ENCODE assay signal across 13 cellular contexts in genomic region chr5:19104963-19105362, GRCh38.
DNase-seq lines count a peak whose midpoint lies in the region; TF ChIP-seq lines count a peak whose summit lies in the region.
"Had no signal": no experiment of that assay in that cellular context is flagged by ENCODE, and none has a peak within 500 bp of the region (broad histone marks: within the 10 kb centered on the region; RNA-seq: fewer than 3 reads in every experiment).

No MANE protein-coding gene starts in this region.

- H3K27me3 ChIP-seq in A673 (replicated peaks; ENCODE audit: insufficient read depth, low read depth, low read length, poor library complexity): no peaks in the 10 kb centered on the region

- H3K9me3 ChIP-seq in A673 (ENCODE audit: low read depth, low read length, poor library complexity, severe bottlenecking): no peaks in the 10 kb centered on the region
- H3K9me3 ChIP-seq: Caco-2 had no signal

- peak; percentile 4 for DNase-seq in A673 (ENCODE audit: low spot score)
- DNase-seq in HCEC 1CT: peak; percentile 21
- DNase-seq in epithelial cell of esophagus (ENCODE audit: low read depth): peak; percentile 38
- DNase-seq in superior temporal gyrus (ENCODE audit: extremely low spot score): peak; percentile 38
- no peak for DNase-seq in NCI-H1105 (lab: John Stamatoyannopoulos, UW)
- DNase-seq in iPS-NIHi11 (ENCODE audit: low spot score): no peak
- DNase-seq: AML-193; Caco-2; CD4-positive, alpha-beta T cell; DMS79 treated with DMSO at 0.1 percent for 48 hours; GF-D8; H9 had no signal

- TF ChIP-seq CTCF in A673 (conservative IDR thresholded peaks at IDR 0.05; ENCODE audit: low read depth, low read length) (no peak), epithelial cell of esophagus (IDR thresholded peaks at IDR 0.05; ENCODE audit: insufficient read depth, low read depth, low read length, missing control alignments) (no peak)

- no peak overlapping the region for H3K27ac ChIP-seq in A673 (ENCODE audit: low read depth, low read length, poor library complexity, severe bottlenecking)
- H3K27ac ChIP-seq: C4-2B had no signal

- BruUV-seq in A673 (replicated peaks; lab: Mats Ljungman, UMichigan): no TSS peak

- CTCF ChIA-PET in A673 (lab: Charles Lee): no interaction called here

- H3K36me3 ChIP-seq in A673 (ENCODE audit: insufficient read depth, low read length, poor library complexity, severe bottlenecking): no peaks in the 10 kb centered on the region

- POLR2A ChIA-PET in A673 (lab: Charles Lee; ENCODE audit: low non-redundant PET): interaction anchor here (0.5 kb wide), 1 partner anchor 509 kb away, joined by 3 read pairs; no protein-coding TSS in a partner anchor

- intact Hi-C loops in A673 (cut with micrococcal nuclease; ENCODE audit: unreplicated experiment): no loop called here

- H3K4me3 ChIP-seq in A673 (ENCODE audit: low read depth, low read length, poor library complexity, severe bottlenecking) (no peak overlapping the region), epithelial cell of esophagus (ENCODE audit: low read length) (no peak overlapping the region)

- H3K4me1 ChIP-seq in A673 (ENCODE audit: insufficient read depth, low read length, poor library complexity, severe bottlenecking): no peaks in the 10 kb centered on the region
- H3K4me1 ChIP-seq: Caco-2 had no signal

Comparison
In these comparisons a context has a peak if more than half of its experiments do, and no peak if none do; other contexts are left out.
1. DNase-seq: peak in A673 (single experiment), HCEC 1CT (single experiment), epithelial cell of esophagus (single experiment) and superior temporal gyrus (single experiment); none in NCI-H1105 (single experiment) and iPS-NIHi11 (single experiment).